In genomic region chr20:62925420-62926228, GRCh38 we compare ENCODE assay signal across 1 cellular context.
TF ChIP-seq lines count a peak whose summit lies in the region.

No MANE protein-coding gene starts in this region.

TF ChIP-seq in K562, 482 proteins besides CTCF, POLR2A, EP300 and RAD21 (continued from another document and continues in another):
- TF ChIP-seq NR2C1 (IDR thresholded peaks at IDR 0.05) (peak; percentile 57), NR2C1 (tag; IDR thresholded peaks at IDR 0.05) (peak; percentile 58), ETS1 (conservative IDR thresholded peaks at IDR 0.05; ENCODE audit: control insufficient read depth, low read depth, low read length) (no peak), NKRF (IDR thresholded peaks at IDR 0.05; ENCODE audit: borderline replicate concordance) (peak; percentile 25; the same call in 1 of the 2 replicates), BCOR (IDR thresholded peaks at IDR 0.05) (peak; percentile 11; the same call in 1 of the 2 replicates), SRSF3 (IDR thresholded peaks at IDR 0.05; ENCODE audit: insufficient read depth, low read length) (no peak), NR3C1 (CRISPR knock-in tag; IDR thresholded peaks at IDR 0.05) (0 out of 2 replicates have a peak, but pooled peaks have one; percentile 21), LCOR (CRISPR knock-in tag; IDR thresholded peaks at IDR 0.05) (no peak), POLR2AphosphoS5 (IDR thresholded peaks at IDR 0.05; ENCODE audit: control insufficient read depth, insufficient read depth, low read depth, low read length) (0 out of 2 replicates have a peak, but pooled peaks have one; percentile 16), SIN3A (IDR thresholded peaks at IDR 0.05; ENCODE audit: borderline replicate concordance in 2 of 2, control insufficient read depth in 1 of 2, low read depth in 2 of 2, low read length in 2 of 2) (peak in 1 of 2 experiments; percentile 29; a peak in 1 of 4 replicates), ZNF518B (CRISPR knock-in tag; IDR thresholded peaks at IDR 0.05) (no peak), KDM5B (IDR thresholded peaks at IDR 0.05; ENCODE audit: insufficient replicate concordance, low read depth, low read length) (no peak), USF2 (CRISPR knock-in tag; IDR thresholded peaks at IDR 0.05) (no peak), MYC (IDR thresholded peaks at IDR 0.05; ENCODE audit: low read depth, low read length) (no peak; the same call in 1 of the 2 replicates), MYC (CRISPR knock-in tag; IDR thresholded peaks at IDR 0.05; ENCODE audit: borderline replicate concordance, low read depth) (0 out of 2 replicates have a peak, but pooled peaks have one; percentile 34), E2F6 (IDR thresholded peaks at IDR 0.05; ENCODE audit: borderline replicate concordance in 1 of 2, extremely low read depth in 1 of 2, insufficient read depth in 1 of 2, insufficient read length in 1 of 2, low read depth in 1 of 2, low read length in 1 of 2, poor library complexity in 1 of 2, severe bottlenecking in 1 of 2) (peak in 1 of 2 experiments; percentile 74), SAP30 (IDR thresholded peaks at IDR 0.05; ENCODE audit: borderline replicate concordance, insufficient read depth, low read depth, low read length, poor library complexity, severe bottlenecking) (peak; percentile 27), SMARCE1 (IDR thresholded peaks at IDR 0.05) (0 out of 2 replicates have a peak, but pooled peaks have one; percentile 32), POLR2G (IDR thresholded peaks at IDR 0.05; ENCODE audit: low read depth, low read length) (peak; percentile 87), ELF1 (tag; IDR thresholded peaks at IDR 0.05) (peak; percentile 68), CHD2 (IDR thresholded peaks at IDR 0.05; ENCODE audit: low read depth, low read length) (peak; percentile 16; the same call in 1 of the 2 replicates), EP400 (IDR thresholded peaks at IDR 0.05) (peak; percentile 37; the same call in 1 of the 2 replicates), HDAC2 (IDR thresholded peaks at IDR 0.05) (no peak), ZC3H4 (CRISPR knock-in tag; IDR thresholded peaks at IDR 0.05; ENCODE audit: borderline replicate concordance) (0 out of 2 replicates have a peak, but pooled peaks have one; percentile 14), L3MBTL2 (IDR thresholded peaks at IDR 0.05) (peak; percentile 21; the same call in 1 of the 2 replicates), RBM14 (IDR thresholded peaks at IDR 0.05; ENCODE audit: borderline replicate concordance, insufficient read depth, low read depth, low read length) (0 out of 2 replicates have a peak, but pooled peaks have one; percentile 63), UBTF (IDR thresholded peaks at IDR 0.05; ENCODE audit: borderline replicate concordance in 1 of 2, low read depth in 2 of 2, low read length in 2 of 2) (peak in 1 of 2 experiments; percentile 64; a peak in 2 of 4 replicates), ARNT (IDR thresholded peaks at IDR 0.05) (no peak), RBBP5 (IDR thresholded peaks at IDR 0.05; ENCODE audit: borderline replicate concordance, insufficient read depth, low read length, poor library complexity, severe bottlenecking) (peak; percentile 43), ZBTB34 (CRISPR knock-in tag; IDR thresholded peaks at IDR 0.05) (no peak), NR2C2 (CRISPR knock-in tag; IDR thresholded peaks at IDR 0.05) (0 out of 2 replicates have a peak, but pooled peaks have one; percentile 4), NR2C2 (tag; IDR thresholded peaks at IDR 0.05) (peak; percentile 24; the same call in 1 of the 2 replicates), MAZ (CRISPR knock-in tag; conservative IDR thresholded peaks at IDR 0.05 in 1 of 2, IDR thresholded peaks at IDR 0.05 in 1 of 2) (0 out of 4 replicates have a peak, but pooled peaks of 1 of the 2 experiments have one; percentile 18), MNT (conservative IDR thresholded peaks at IDR 0.05) (peak in 1 of 2 experiments; percentile 36; a peak in 1 of 4 replicates), CSDE1 (IDR thresholded peaks at IDR 0.05) (no peak), TEAD1 (CRISPR knock-in tag; IDR thresholded peaks at IDR 0.05) (no peak), NR1H2 (CRISPR knock-in tag; IDR thresholded peaks at IDR 0.05) (no peak), MLLT1 (IDR thresholded peaks at IDR 0.05) (peak in 1 of 2 experiments; percentile 18; a peak in 1 of 4 replicates), ZNF263 (CRISPR knock-in tag; IDR thresholded peaks at IDR 0.05; ENCODE audit: borderline replicate concordance) (0 out of 2 replicates have a peak, but pooled peaks have one; percentile 38), SRF (CRISPR knock-in tag; IDR thresholded peaks at IDR 0.05) (0 out of 4 replicates have a peak, but pooled peaks of 1 of the 2 experiments have one; percentile 5), KDM1A (IDR thresholded peaks at IDR 0.05) (no peak), ZBTB8A (IDR thresholded peaks at IDR 0.05; ENCODE audit: partially characterized antibody) (no peak), HOXB6 (CRISPR knock-in tag; IDR thresholded peaks at IDR 0.05; ENCODE audit: borderline replicate concordance) (no peak), RBM22 (IDR thresholded peaks at IDR 0.05; ENCODE audit: low read depth, low read length, poor library complexity, severe bottlenecking) (peak; percentile 84), SMAD2 (IDR thresholded peaks at IDR 0.05; ENCODE audit: low read depth, low read length) (no peak), TBP (optimal IDR thresholded peaks at IDR 0.05; ENCODE audit: low read depth, low read length) (peak; percentile 21), MAX (CRISPR knock-in tag; IDR thresholded peaks at IDR 0.05) (peak; percentile 61; the same call in 1 of the 2 replicates), BRCA1 (IDR thresholded peaks at IDR 0.05) (no peak), BRCA1 (CRISPR knock-in tag; IDR thresholded peaks at IDR 0.05) (no peak), STAG1 (CRISPR knock-in tag; IDR thresholded peaks at IDR 0.05; ENCODE audit: borderline replicate concordance) (no peak), PCBP1 (IDR thresholded peaks at IDR 0.05; ENCODE audit: low read depth, low read length, poor library complexity, severe bottlenecking) (peak; percentile 22)
